In genomic region chr14:91158091-91158790, GRCh38 we compare ENCODE assay signal across 15 cellular contexts. TPM values are rescaled to one million over a fixed set of nuclear protein-coding genes. Genes with fewer than 3 reads are reported as not detected.
DNase-seq lines count a peak whose midpoint lies in the region; ATAC-seq and TF ChIP-seq lines count a peak whose summit lies in the region.
"Had no signal": no experiment of that assay in that cellular context is flagged by ENCODE, and none has a peak within 500 bp of the region (broad histone marks: within the 10 kb centered on the region; RNA-seq: fewer than 3 reads in every experiment).

No MANE protein-coding gene starts in this region.

- intact Hi-C loops in right lobe of liver (cut with DNase I) (no loop called here), thyroid gland (cut with DNase I) (no loop called here)

- no peak for TF ChIP-seq POLR2A in right lobe of liver (IDR thresholded peaks at IDR 0.05)
- TF ChIP-seq POLR2A in thyroid gland (IDR thresholded peaks at IDR 0.05) = no peak

- no peaks in the 10 kb centered on the region for H3K9me3 ChIP-seq in right lobe of liver
- no peaks in the 10 kb centered on the region for H3K9me3 ChIP-seq in thyroid gland
- H3K9me3 ChIP-seq: suprapubic skin had no signal

- H3K4me1 ChIP-seq in right lobe of liver (peaks cover 0 to 54% (median 7%) of the 10 kb centered on the region in 4 donors), thyroid gland (peaks cover 19 to 31% of the 10 kb centered on the region in 2 donors)
- H3K4me1 ChIP-seq: neural progenitor cell had no signal

- H3K27ac ChIP-seq in caudate nucleus (ENCODE audit: low read depth, low read length) (peak overlapping the region; percentile 46), right lobe of liver (peak overlapping the region in 2 of 3 donors; percentile 72 to 89), thyroid gland (peak overlapping the region; percentile 53 to 81 (median 74))
- H3K27ac ChIP-seq: neural progenitor cell, suprapubic skin had no signal

- DNase-seq in NCI-H748 (lab: John Stamatoyannopoulos, UW; ENCODE audit: unreplicated experiment) (peak; percentile 21), NCI-H748 treated with DMSO at 0.1 percent for 48 hours (lab: John Stamatoyannopoulos, UW) (no peak), caudate nucleus (lab: John Stamatoyannopoulos, UW) (no peak), right lobe of liver (peak in 2 of 3 donors; percentile 82 to 91), thyroid gland (peak; percentile 88 to 89), CD1c-positive myeloid dendritic cell (ENCODE audit: extremely low spot score) (no peak), NCI-H1092 treated with DMSO at 0.1 percent for 48 hours (lab: John Stamatoyannopoulos, UW) (no peak)
- DNase-seq: activated CD4-positive, alpha-beta T cell treated with anti-CD3 and anti-CD28 coated beads for 4 hours; Calu3; kidney glomerular epithelial cell; NCI-H524 treated with DMSO at 0.1 percent for 48 hours; RPMI8226 had no signal

- TF ChIP-seq CTCF in right lobe of liver (IDR thresholded peaks at IDR 0.05) = no peak
- no peak for TF ChIP-seq CTCF in thyroid gland (IDR thresholded peaks at IDR 0.05)

- H3K27me3 ChIP-seq in right lobe of liver (no peaks in the 10 kb centered on the region), thyroid gland (no peaks in the 10 kb centered on the region)
- H3K27me3 ChIP-seq: neural progenitor cell, suprapubic skin had no signal

- H3K36me3 ChIP-seq in right lobe of liver (peaks cover 3 to 35% (median 12%) of the 10 kb centered on the region in 4 donors), thyroid gland (peaks cover 14 to 23% of the 10 kb centered on the region in 2 donors)
- H3K36me3 ChIP-seq: neural progenitor cell had no signal

- WGBS in right lobe of liver (ENCODE audit: insufficient coverage, low coverage, low lambda C conversion rate, missing lambda C conversion rate) = 24% methylated on average over 2 of the region's 2 CpGs
- 44 to 49% methylated on average over 2 of the region's 2 CpGs for WGBS in thyroid gland, 2 donors

- H3K4me3 ChIP-seq in right lobe of liver (no peak overlapping the region), thyroid gland (replicated peaks in 1 of 3) (no peak overlapping the region)
- H3K4me3 ChIP-seq: neural progenitor cell, suprapubic skin had no signal

- peak in 3 of 4 donors; percentile 72 to 92 (median 81) for ATAC-seq in right lobe of liver
- ATAC-seq in GM18517 (IDR thresholded peaks at IDR 0.05; ENCODE audit: unreplicated experiment) = no peak

RNA-seq across cellular contexts. Expression of gene DGLUCY, which starts 44.4 kb away (rescaled TPM):
- total RNA-seq in right lobe of liver (10 to 100 TPM; 26.7 to 55.6 (median 39.8) TPM), thyroid gland (100 to 1,000 TPM in 3 of 4 donors, 10 to 100 TPM in 1; 58.0 to 125 (median 103) TPM)

Comparison
In these comparisons a context has a peak if more than half of its experiments do, and no peak if none do; other contexts are left out.
1. DNase-seq: peak in NCI-H748 (single experiment), right lobe of liver (2 of 3) and thyroid gland (2 of 2); none in NCI-H748 treated with DMSO at 0.1 percent for 48 hours (single experiment), caudate nucleus (0 of 61), CD1c-positive myeloid dendritic cell (single experiment) and NCI-H1092 treated with DMSO at 0.1 percent for 48 hours (single experiment).
2. Peak in every context shown above with its lines, with median percentiles within 50 percentile points of each other: H3K27ac ChIP-seq.